ENCODE assay signal across 8 cellular contexts in the genomic region with DNA sequence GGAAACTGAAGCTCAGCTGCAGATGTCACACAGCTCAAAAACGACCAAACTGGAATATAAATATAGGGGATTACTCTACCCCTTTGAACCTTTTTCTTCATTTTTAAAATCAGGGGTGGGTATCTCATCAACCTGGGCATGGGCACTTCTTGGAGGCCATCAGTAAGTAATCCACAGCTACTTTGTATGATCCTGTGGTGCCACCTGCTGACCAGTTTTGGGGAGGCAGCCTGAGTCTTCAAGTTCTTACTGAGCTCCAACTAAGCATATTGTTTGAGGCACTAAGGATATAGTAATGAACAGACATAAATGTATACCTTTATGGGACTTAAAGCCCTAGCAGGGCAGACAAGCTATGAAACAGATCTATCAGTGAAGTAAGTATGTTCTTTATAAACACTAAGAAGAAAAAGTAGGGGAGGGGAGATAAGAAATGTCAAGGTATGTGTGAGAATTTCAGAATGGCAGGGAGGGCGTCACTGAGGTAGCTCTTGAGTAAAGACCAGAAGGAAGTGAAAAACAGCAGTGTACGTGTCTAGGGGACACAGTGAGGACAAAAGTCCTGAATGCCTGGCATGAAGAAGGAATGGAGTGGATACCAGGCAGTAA. TPM values are rescaled to one million over a fixed set of nuclear protein-coding genes. Genes with fewer than 3 reads are reported as not detected.
DNase-seq lines count a peak whose midpoint lies in the region; ATAC-seq, FAIRE-seq and TF ChIP-seq lines count a peak whose summit lies in the region.

No MANE protein-coding gene starts in this region.

- POLR2A ChIA-PET in AG04449 (lab: Yijun Ruan, JAX), result interaction anchor here (1.2 to 2.6 kb wide), 4 partner anchors 18 to 96 kb away, joined by 3 to 16 read pairs (median 4); no protein-coding TSS in a partner anchor

- H3K4me1 Mint-ChIP-seq in activated naive CD8-positive, alpha-beta T cell treated with anti-CD3 and anti-CD28 coated beads for 36 hours, result no peaks in the 10 kb centered on the region

- H3K9me3 Mint-ChIP-seq in activated naive CD8-positive, alpha-beta T cell treated with anti-CD3 and anti-CD28 coated beads for 36 hours, result no peaks in the 10 kb centered on the region

- TF ChIP-seq POLR2A in GM12891 (IDR thresholded peaks at IDR 0.05; ENCODE audit: low read depth, low read length), result no peak

- peak; percentile 89 for FAIRE-seq in GM12891 (lab: Jason Lieb, UNC)

- peaks cover 33% of the 10 kb centered on the region; the same call in 1 of the 2 replicates for H3K36me3 ChIP-seq in SK-N-MC (ENCODE audit: insufficient read depth, low read length)
- H3K36me3 ChIP-seq in cardiac muscle cell, result peaks cover 11% of the 10 kb centered on the region

- no peak for ATAC-seq in GM21526 (IDR thresholded peaks at IDR 0.05; ENCODE audit: low FRiP score, unreplicated experiment)

- H3K27me3 ChIP-seq in cardiac muscle cell, result no peaks in the 10 kb centered on the region

- H3K4me1 ChIP-seq in cardiac muscle cell (ENCODE audit: low read depth), result no peaks in the 10 kb centered on the region

- H3K27ac Mint-ChIP-seq in activated naive CD8-positive, alpha-beta T cell treated with anti-CD3 and anti-CD28 coated beads for 36 hours, result no peak overlapping the region

- TF ChIP-seq CTCF in AG04449 (IDR thresholded peaks at IDR 0.05; ENCODE audit: insufficient read depth, low read length, missing control alignments), result peak; percentile 88
- peak; percentile 91 for TF ChIP-seq CTCF in cardiac muscle cell (IDR thresholded peaks at IDR 0.05; ENCODE audit: low read depth, low read length)

- H3K36me3 Mint-ChIP-seq in activated naive CD8-positive, alpha-beta T cell treated with anti-CD3 and anti-CD28 coated beads for 36 hours, result no peaks in the 10 kb centered on the region

- CTCF ChIA-PET in AG04449 (lab: Yijun Ruan, JAX), result interaction anchor here (0.8 to 22.7 kb wide), 50 partner anchors 11 to 1001 kb away, joined by 3 to 1552 read pairs (median 8); a partner anchor contains a TSS

- no peak overlapping the region for H3K9ac ChIP-seq in SK-N-MC (ENCODE audit: insufficient read length)

- no peaks in the 10 kb centered on the region for H3K9me3 ChIP-seq in SK-N-MC (ENCODE audit: low read depth, low read length)
- H3K9me3 ChIP-seq in cardiac muscle cell (ENCODE audit: low read depth), result no peaks in the 10 kb centered on the region

- H3K27ac ChIP-seq in SK-N-MC, result no peak overlapping the region
- H3K27ac ChIP-seq in cardiac muscle cell, result no peak overlapping the region

- DNase-seq in AG04449 (ENCODE audit: low read depth, low spot score), result peak; percentile 46
- DNase-seq in GM12891 (ENCODE audit: insufficient read length, low spot score), result no peak
- DNase-seq in HUDEP-2 (lab: John Stamatoyannopoulos, UW; ENCODE audit: unreplicated experiment in 76 of 76), result peak in 51 of 76 experiments; percentile 1 to 63 (median 30)
- DNase-seq in SK-N-MC (ENCODE audit: low read depth, low spot score), result peak; percentile 35
- peak; percentile 47 for DNase-seq in activated naive CD8-positive, alpha-beta T cell treated with anti-CD3 and anti-CD28 coated beads for 36 hours
- peak; percentile 68 to 88 for DNase-seq in cardiac muscle cell (ENCODE audit: low read depth in 1 of 2, low spot score in 1 of 2)
- DNase-seq in renal cortical epithelial cell (ENCODE audit: low read depth), result peak; percentile 76

- no peaks in the 10 kb centered on the region for H3K27me3 Mint-ChIP-seq in activated naive CD8-positive, alpha-beta T cell treated with anti-CD3 and anti-CD28 coated beads for 36 hours

- no peak overlapping the region for H3K4me3 Mint-ChIP-seq in activated naive CD8-positive, alpha-beta T cell treated with anti-CD3 and anti-CD28 coated beads for 36 hours

- H3K4me3 ChIP-seq in AG04449 (ENCODE audit: low read depth, low read length) (no peak overlapping the region), SK-N-MC (no peak overlapping the region), cardiac muscle cell (no peak overlapping the region)

TF ChIP-seq in GM12891, 5 proteins besides CTCF, POLR2A, EP300 and RAD21:
- TF ChIP-seq POLR2AphosphoS5 (IDR thresholded peaks at IDR 0.05; ENCODE audit: low read depth, low read length) (no peak), SPI1 (IDR thresholded peaks at IDR 0.05; ENCODE audit: low read depth, low read length) (no peak), POU2F2 (IDR thresholded peaks at IDR 0.05; ENCODE audit: low read depth, low read length) (no peak), PAX5 (IDR thresholded peaks at IDR 0.05; ENCODE audit: insufficient read depth, low read length, severe bottlenecking) (no peak), TAF1 (IDR thresholded peaks at IDR 0.05; ENCODE audit: low read depth, low read length) (no peak)
TF ChIP-seq in GM12891: peak in this region for 0.

RNA-seq across cellular contexts. Expression of a gene that starts 18.4 kb away (rescaled TPM):
- polyA plus RNA-seq in GM12891 (2012; ENCODE audit: low read depth, missing spikeins), result 0.14 TPM
- total RNA-seq in activated naive CD8-positive, alpha-beta T cell treated with anti-CD3 and anti-CD28 coated beads for 36 hours, result under 1 TPM; 0.19 to 0.34 TPM
- total RNA-seq in cardiac muscle cell (22.9 and 48.2 TPM in 2 replicates), renal cortical epithelial cell (under 0.01 and 0.55 TPM in 2 replicates)
- 6.7 and 16.1 TPM in 2 replicates for polyA plus RNA-seq in cardiac muscle cell

Comparison
In these comparisons a context has a peak if more than half of its experiments do, and no peak if none do; other contexts are left out.
1. RNA of a gene that starts 18.4 kb away (total RNA-seq): 22.9 to 48.2 TPM in cardiac muscle cell; under 0.01 to 0.55 TPM in renal cortical epithelial cell and 0.19 to 0.34 TPM in activated naive CD8-positive, alpha-beta T cell treated with anti-CD3 and anti-CD28 coated beads for 36 hours; every median in the first group is over 10 times any median in the second.